Comparison of ENCODE assay signal across 9 cellular contexts in genomic region chrX:24259544-24260240, GRCh38. TPM values are rescaled to one million over a fixed set of nuclear protein-coding genes. Genes with fewer than 3 reads are reported as not detected.
DNase-seq lines count a peak whose midpoint lies in the region; ATAC-seq and TF ChIP-seq lines count a peak whose summit lies in the region.
"Had no signal": no experiment of that assay in that cellular context is flagged by ENCODE, and none has a peak within 500 bp of the region (broad histone marks: within the 10 kb centered on the region; RNA-seq: fewer than 3 reads in every experiment).

No MANE protein-coding gene starts in this region.

- no peak overlapping the region for H3K4me3 Mint-ChIP-seq in activated naive CD8-positive, alpha-beta T cell treated with anti-CD3 and anti-CD28 coated beads for 36 hours

- no peaks in the 10 kb centered on the region for H4K20me1 ChIP-seq in osteoblast (ENCODE audit: insufficient read depth, low read length)

- peaks cover 11% of the 10 kb centered on the region for H3K4me1 Mint-ChIP-seq in activated naive CD8-positive, alpha-beta T cell treated with anti-CD3 and anti-CD28 coated beads for 36 hours

- TF ChIP-seq CTCF in AG04449 (IDR thresholded peaks at IDR 0.05; ENCODE audit: insufficient read depth, low read length, missing control alignments) = peak; percentile 45
- TF ChIP-seq CTCF in osteoblast (IDR thresholded peaks at IDR 0.05; ENCODE audit: extremely low read depth, low read depth, low read length) = peak; percentile 79

- no peak overlapping the region for H3K27ac Mint-ChIP-seq in activated naive CD8-positive, alpha-beta T cell treated with anti-CD3 and anti-CD28 coated beads for 36 hours

- no peaks in the 10 kb centered on the region for H3K9me3 Mint-ChIP-seq in activated naive CD8-positive, alpha-beta T cell treated with anti-CD3 and anti-CD28 coated beads for 36 hours

- H3K27me3 Mint-ChIP-seq in activated naive CD8-positive, alpha-beta T cell treated with anti-CD3 and anti-CD28 coated beads for 36 hours = peaks cover 5% of the 10 kb centered on the region

- H3K4me1 ChIP-seq in osteoblast (ENCODE audit: insufficient read depth, low read length) = no peaks in the 10 kb centered on the region

- no peak overlapping the region for H3K4me2 ChIP-seq in osteoblast (ENCODE audit: insufficient read depth, low read length)

- H3K36me3 ChIP-seq in osteoblast (ENCODE audit: insufficient read depth, low read length) = no peaks in the 10 kb centered on the region
- H3K36me3 ChIP-seq: thoracic aorta had no signal

- TF ChIP-seq POLR2A in erythroblast (IDR thresholded peaks at IDR 0.05; ENCODE audit: low read length) = no peak

- DNase-seq in AG04449 (ENCODE audit: low read depth, low spot score) (no peak), GDM1 (lab: John Stamatoyannopoulos, UW) (peak; percentile 50), LoVo (ENCODE audit: low spot score) (peak; percentile 2), SK-N-DZ (ENCODE audit: low spot score) (peak; percentile 60), erythroblast (lab: John Stamatoyannopoulos, UW) (peak; percentile 34 to 53), osteoblast (ENCODE audit: insufficient read length, low spot score, missing footprints) (peak; percentile 83)
- no peak for DNase-seq in activated naive CD8-positive, alpha-beta T cell treated with anti-CD3 and anti-CD28 coated beads for 36 hours

- peaks cover 4% of the 10 kb centered on the region for H3K27me3 ChIP-seq in osteoblast (ENCODE audit: insufficient read depth, low read length)

- H3K79me2 ChIP-seq in osteoblast (ENCODE audit: insufficient read depth, low read length) = no peaks in the 10 kb centered on the region

- H3K9me3 ChIP-seq in osteoblast (ENCODE audit: low read depth, low read length) = no peaks in the 10 kb centered on the region
- H3K9me3 ChIP-seq: thoracic aorta had no signal

- no peak overlapping the region for H2AFZ ChIP-seq in osteoblast (ENCODE audit: low read length)

- H3K36me3 Mint-ChIP-seq in activated naive CD8-positive, alpha-beta T cell treated with anti-CD3 and anti-CD28 coated beads for 36 hours = no peaks in the 10 kb centered on the region

- H3K4me3 ChIP-seq in AG04449 (ENCODE audit: low read depth, low read length) = no peak overlapping the region
- H3K4me3 ChIP-seq in osteoblast (ENCODE audit: insufficient read depth, low read length) = no peak overlapping the region
- H3K4me3 ChIP-seq: thoracic aorta had no signal

- POLR2A ChIA-PET in AG04449 (lab: Yijun Ruan, JAX) = no interaction called here

- CTCF ChIA-PET in AG04449 (lab: Yijun Ruan, JAX) = interaction anchor here (0.6 to 4.3 kb wide), 15 partner anchors 8 to 884 kb away, joined by 3 to 40 read pairs (median 3); no protein-coding TSS in a partner anchor

- H3K27ac ChIP-seq in osteoblast (ENCODE audit: low read depth, low read length) = no peak overlapping the region
- H3K27ac ChIP-seq: thoracic aorta had no signal

- no peak for ATAC-seq in GM19455 (IDR thresholded peaks at IDR 0.05; ENCODE audit: unreplicated experiment)

RNA-seq across cellular contexts. Expression of gene SUPT20HL2, which starts 54.2 kb away (rescaled TPM):
- 0.37 TPM in 1 of 2 replicates, not detected in the other for polyA plus RNA-seq in SK-N-DZ (2014; cell fraction: cytosol; rRNA removed)
- polyA plus RNA-seq in SK-N-DZ (2014; cell fraction: nucleus; rRNA removed) = not detected in 2 replicates
- total RNA-seq in osteoblast = not detected in 2 replicates
- total RNA-seq in activated naive CD8-positive, alpha-beta T cell treated with anti-CD3 and anti-CD28 coated beads for 36 hours = not detected
- total RNA-seq: thoracic aorta had no signal

Comparison
In these comparisons a context has a peak if more than half of its experiments do, and no peak if none do; other contexts are left out.
1. DNase-seq: peak in GDM1 (single experiment), LoVo (single experiment), SK-N-DZ (single experiment), erythroblast (2 of 2) and osteoblast (single experiment); none in AG04449 (single experiment) and activated naive CD8-positive, alpha-beta T cell treated with anti-CD3 and anti-CD28 coated beads for 36 hours (single experiment).